1 cellular context compared by ENCODE assay signal in the genomic region with DNA sequence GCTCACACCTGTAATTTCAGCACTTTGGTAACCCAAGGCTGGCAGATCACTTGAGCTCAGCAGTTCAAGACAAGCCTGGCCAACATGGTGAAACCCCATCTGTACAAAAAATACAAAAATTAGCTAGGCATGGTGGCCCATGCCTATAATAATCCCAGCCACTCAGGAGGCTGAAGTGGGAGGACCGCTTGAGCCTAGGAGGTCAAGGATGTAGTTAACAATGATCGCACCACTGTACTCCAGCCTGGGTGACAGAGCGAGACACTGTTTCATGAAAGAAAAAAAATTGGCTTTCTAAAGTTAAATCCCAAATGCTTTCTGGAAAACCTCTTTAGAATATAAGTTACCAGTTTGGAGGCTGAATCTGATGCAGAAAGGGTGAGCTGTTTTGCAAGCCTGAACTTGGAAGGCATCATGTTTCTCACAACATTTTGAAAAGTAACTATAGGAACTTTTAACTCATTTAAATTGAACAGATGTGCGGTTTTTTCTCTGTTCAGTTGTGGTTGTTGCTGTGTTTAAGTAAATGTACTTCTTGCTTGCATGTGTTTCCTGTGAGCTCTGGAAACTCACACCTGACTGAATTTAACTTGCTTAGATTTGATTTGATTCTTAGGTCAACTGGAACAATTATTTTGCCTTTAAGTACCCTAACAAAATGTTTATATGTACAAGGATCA.
TF ChIP-seq lines count a peak whose summit lies in the region.

No MANE protein-coding gene starts in this region.

TF ChIP-seq in GM23338, 12 proteins besides CTCF, POLR2A, EP300 and RAD21 (continued from another document):
- TF ChIP-seq, protein P1, sequence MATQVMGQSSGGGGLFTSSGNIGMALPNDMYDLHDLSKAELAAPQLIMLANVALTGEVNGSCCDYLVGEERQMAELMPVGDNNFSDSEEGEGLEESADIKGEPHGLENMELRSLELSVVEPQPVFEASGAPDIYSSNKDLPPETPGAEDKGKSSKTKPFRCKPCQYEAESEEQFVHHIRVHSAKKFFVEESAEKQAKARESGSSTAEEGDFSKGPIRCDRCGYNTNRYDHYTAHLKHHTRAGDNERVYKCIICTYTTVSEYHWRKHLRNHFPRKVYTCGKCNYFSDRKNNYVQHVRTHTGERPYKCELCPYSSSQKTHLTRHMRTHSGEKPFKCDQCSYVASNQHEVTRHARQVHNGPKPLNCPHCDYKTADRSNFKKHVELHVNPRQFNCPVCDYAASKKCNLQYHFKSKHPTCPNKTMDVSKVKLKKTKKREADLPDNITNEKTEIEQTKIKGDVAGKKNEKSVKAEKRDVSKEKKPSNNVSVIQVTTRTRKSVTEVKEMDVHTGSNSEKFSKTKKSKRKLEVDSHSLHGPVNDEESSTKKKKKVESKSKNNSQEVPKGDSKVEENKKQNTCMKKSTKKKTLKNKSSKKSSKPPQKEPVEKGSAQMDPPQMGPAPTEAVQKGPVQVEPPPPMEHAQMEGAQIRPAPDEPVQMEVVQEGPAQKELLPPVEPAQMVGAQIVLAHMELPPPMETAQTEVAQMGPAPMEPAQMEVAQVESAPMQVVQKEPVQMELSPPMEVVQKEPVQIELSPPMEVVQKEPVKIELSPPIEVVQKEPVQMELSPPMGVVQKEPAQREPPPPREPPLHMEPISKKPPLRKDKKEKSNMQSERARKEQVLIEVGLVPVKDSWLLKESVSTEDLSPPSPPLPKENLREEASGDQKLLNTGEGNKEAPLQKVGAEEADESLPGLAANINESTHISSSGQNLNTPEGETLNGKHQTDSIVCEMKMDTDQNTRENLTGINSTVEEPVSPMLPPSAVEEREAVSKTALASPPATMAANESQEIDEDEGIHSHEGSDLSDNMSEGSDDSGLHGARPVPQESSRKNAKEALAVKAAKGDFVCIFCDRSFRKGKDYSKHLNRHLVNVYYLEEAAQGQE (IDR thresholded peaks at IDR 0.05; ENCODE audit: unreplicated experiment): no peak
- TF ChIP-seq NANOG (IDR thresholded peaks at IDR 0.05; ENCODE audit: borderline replicate concordance): no peak
- TF ChIP-seq ZNF114 (CRISPR knock-in tag; IDR thresholded peaks at IDR 0.05): no peak
- no peak for TF ChIP-seq ZNF331 (CRISPR knock-in tag; IDR thresholded peaks at IDR 0.05; ENCODE audit: low read depth)
- TF ChIP-seq, protein P2, sequence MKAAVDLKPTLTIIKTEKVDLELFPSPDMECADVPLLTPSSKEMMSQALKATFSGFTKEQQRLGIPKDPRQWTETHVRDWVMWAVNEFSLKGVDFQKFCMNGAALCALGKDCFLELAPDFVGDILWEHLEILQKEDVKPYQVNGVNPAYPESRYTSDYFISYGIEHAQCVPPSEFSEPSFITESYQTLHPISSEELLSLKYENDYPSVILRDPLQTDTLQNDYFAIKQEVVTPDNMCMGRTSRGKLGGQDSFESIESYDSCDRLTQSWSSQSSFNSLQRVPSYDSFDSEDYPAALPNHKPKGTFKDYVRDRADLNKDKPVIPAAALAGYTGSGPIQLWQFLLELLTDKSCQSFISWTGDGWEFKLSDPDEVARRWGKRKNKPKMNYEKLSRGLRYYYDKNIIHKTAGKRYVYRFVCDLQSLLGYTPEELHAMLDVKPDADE (IDR thresholded peaks at IDR 0.05): no peak
- TF ChIP-seq CREB1 (CRISPR knock-in tag; IDR thresholded peaks at IDR 0.05; ENCODE audit: low read depth): no peak
